In genomic region chr14:94001501-94002396, GRCh38 we compare ENCODE assay signal across 9 cellular contexts. TPM values are rescaled to one million over a fixed set of nuclear protein-coding genes. Genes with fewer than 3 reads are reported as not detected.
A peak's percentile ranks its signal among the peaks of the same experiment; 100 is the strongest.
DNase-seq lines count a peak whose midpoint lies in the region; ATAC-seq and TF ChIP-seq lines count a peak whose summit lies in the region.
"Had no signal": no experiment of that assay in that cellular context is flagged by ENCODE, and none has a peak within 500 bp of the region (broad histone marks: within the 10 kb centered on the region; RNA-seq: fewer than 3 reads in every experiment).

No MANE protein-coding gene starts in this region.

- DNase-seq in COLO829 (ENCODE audit: low spot score) (peak; percentile 83), MV-4-11 (lab: John Stamatoyannopoulos, UW) (peak; percentile 31), adrenal gland (peak; percentile 65 to 84 (median 69)), left ventricle myocardium superior (peak; percentile 61), retinal pigment epithelial cell (ENCODE audit: low read depth) (no peak)

- peak; percentile 59 for ATAC-seq in GM21526 (IDR thresholded peaks at IDR 0.05; ENCODE audit: low FRiP score, unreplicated experiment)
- peak; percentile 80 for ATAC-seq in left ventricle myocardium superior
- no peak for ATAC-seq in HG03108 (IDR thresholded peaks at IDR 0.05; ENCODE audit: unreplicated experiment)

- H3K4me2 ChIP-seq in SU-DHL-6 (ENCODE audit: low read depth, low read length, poor library complexity, severe bottlenecking), result peak overlapping the region; percentile 1

- TF ChIP-seq CTCF in SU-DHL-6 (IDR thresholded peaks at IDR 0.05; ENCODE audit: insufficient read depth, low read length, poor library complexity, severe bottlenecking) (peak; percentile 95), adrenal gland (IDR thresholded peaks at IDR 0.05) (peak; percentile 94 to 99 (median 96)), retinal pigment epithelial cell (conservative IDR thresholded peaks at IDR 0.05; ENCODE audit: low read depth, low read length) (peak; percentile 98)

- WGBS in adrenal gland, 4 donors, result 39 to 59% (median 46%) methylated on average over 21 to 26 of the region's 26 CpGs

- H3K79me2 ChIP-seq in SU-DHL-6 (ENCODE audit: insufficient read depth, low read length), result no peaks in the 10 kb centered on the region

- H2AFZ ChIP-seq in SU-DHL-6 (ENCODE audit: low read depth, low read length, severe bottlenecking), result peak overlapping the region; percentile 5

- intact Hi-C loops in adrenal gland (cut with DNase I) (loop anchor here in 1 of 2 donors (5.0 kb wide), 1 partner anchor 59 kb away; no protein-coding TSS in a partner anchor), left ventricle myocardium superior (cut with micrococcal nuclease) (loop anchor here (10.0 kb wide), 1 partner anchor 57 kb away; no protein-coding TSS in a partner anchor)

- H3K9me3 ChIP-seq in SU-DHL-6 (ENCODE audit: insufficient read depth, low read length) (no peaks in the 10 kb centered on the region), adrenal gland (replicated peaks in 1 of 3) (no peaks in the 10 kb centered on the region)

- H3K36me3 ChIP-seq in SU-DHL-6 (ENCODE audit: low read length), result no peaks in the 10 kb centered on the region
- no peaks in the 10 kb centered on the region for H3K36me3 ChIP-seq in adrenal gland (replicated peaks in 1 of 2)

- no peak for TF ChIP-seq POLR2A in adrenal gland (IDR thresholded peaks at IDR 0.05)

- H3K9me2 ChIP-seq in SU-DHL-6 (replicated peaks; ENCODE audit: insufficient read depth, low read length), result no peaks in the 10 kb centered on the region

- H3K4me3 ChIP-seq in SU-DHL-6 (ENCODE audit: insufficient read depth, low read length, poor library complexity, severe bottlenecking) (no peak overlapping the region), adrenal gland (no peak overlapping the region), retinal pigment epithelial cell (ENCODE audit: low read length) (no peak overlapping the region)

- H3K9ac ChIP-seq in SU-DHL-6 (ENCODE audit: low read length), result peak overlapping the region; percentile 34; the same call in 1 of the 2 replicates

- H3K27me3 ChIP-seq in SU-DHL-6 (ENCODE audit: low read length), result no peaks in the 10 kb centered on the region
- H3K27me3 ChIP-seq in adrenal gland, result peaks cover 7% of the 10 kb centered on the region

- H4K20me1 ChIP-seq in SU-DHL-6 (ENCODE audit: low read depth, low read length), result no peaks in the 10 kb centered on the region

- H3K4me1 ChIP-seq in adrenal gland (replicated peaks in 1 of 2), result no peaks in the 10 kb centered on the region

- H3K27ac ChIP-seq in SU-DHL-6 (ENCODE audit: low read depth, low read length) (peak overlapping the region; percentile 24; the same call in 1 of the 2 replicates), adrenal gland (no peak overlapping the region)

- H3F3A ChIP-seq in SU-DHL-6 (ENCODE audit: insufficient read depth), result no peaks in the 10 kb centered on the region

RNA-seq across cellular contexts. Expression of gene CCDC197, which starts 4.6 kb away (rescaled TPM):
- total RNA-seq in adrenal gland, result not detected
- polyA plus RNA-seq in adrenal gland, result not detected
- total RNA-seq in left ventricle myocardium superior, result 0.74 TPM
- total RNA-seq: T-helper 1 cell treated with Interleukin-12 subunit alpha and Interleukin-12 subunit beta and Interleukin-4 antibody, amounts not matched to agents 30 ng/mL and 1 ng/mL, for 36 hours had no signal

RNA-seq across cellular contexts. Expression of gene OTUB2, which starts 24.4 kb away (rescaled TPM):
- total RNA-seq in adrenal gland (1 to 10 TPM in 6 of 8 donors, under 1 TPM in 2; 0.17 to 2.5 (median 1.5) TPM), left ventricle myocardium superior (0.52 TPM)
- 1 to 10 TPM in 1 of 3 donors, under 1 TPM in 2; 0.47 to 2.0 (median 0.48) TPM for polyA plus RNA-seq in adrenal gland

RNA-seq across cellular contexts. Expression of gene ASB2, which starts 25.4 kb away (rescaled TPM):
- total RNA-seq in adrenal gland (1 to 10 TPM in 1 of 8 donors, under 1 TPM in 6, not detected in 1; 0.19 to 1.5 (median 0.47) TPM), left ventricle myocardium superior (268 TPM)
- polyA plus RNA-seq in adrenal gland, result 1 to 10 TPM in 2 of 3 donors, under 1 TPM in 1; 0.44 to 3.5 (median 2.2) TPM

Comparison
In these comparisons a context has a peak if more than half of its experiments do, and no peak if none do; other contexts are left out.
1. RNA of gene ASB2, which starts 25.4 kb away (total RNA-seq): 268 TPM in left ventricle myocardium superior (single experiment); 0.19 to 1.5 TPM in adrenal gland; every median in the first group is over 100 times any median in the second.
2. Peak in every context shown above with its lines, with median percentiles within 50 percentile points of each other: CTCF ChIP-seq.